In genomic region chr15:68576253-68577236, GRCh38 we compare ENCODE assay signal across 1 cellular context.
TF ChIP-seq lines count a peak whose summit lies in the region.

No MANE protein-coding gene starts in this region.

TF ChIP-seq in IMR-90, 13 proteins besides CTCF, POLR2A, EP300 and RAD21:
- TF ChIP-seq CEBPB (IDR thresholded peaks at IDR 0.05; ENCODE audit: low read depth, low read length), result no peak
- no peak for TF ChIP-seq MAFK (IDR thresholded peaks at IDR 0.05; ENCODE audit: low read depth, low read length)
